ENCODE assay signal across 19 cellular contexts in the genomic region with DNA sequence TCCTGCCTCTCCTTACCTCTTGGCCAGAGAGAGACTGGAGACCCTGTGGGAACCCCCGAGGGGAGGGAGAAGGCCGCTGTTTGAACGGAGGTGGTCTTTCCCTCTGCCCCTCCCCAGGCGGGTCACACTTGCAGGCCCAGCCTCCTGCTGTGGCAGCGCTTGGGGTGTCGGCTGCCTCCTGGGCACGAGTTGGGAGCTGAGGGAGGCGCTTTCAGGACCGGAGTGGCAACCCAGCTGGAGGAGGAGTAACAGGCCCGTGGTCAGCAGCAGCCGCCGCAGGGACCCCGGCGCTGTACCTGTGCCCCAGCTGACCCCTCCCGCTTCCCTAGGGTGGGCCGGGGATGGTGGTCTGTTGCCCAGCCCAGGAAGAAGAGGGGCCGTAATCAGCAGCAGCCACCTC.
A peak's percentile ranks its signal among the peaks of the same experiment; 100 is the strongest.
DNase-seq lines count a peak whose midpoint lies in the region; ATAC-seq and TF ChIP-seq lines count a peak whose summit lies in the region.
"Had no signal": no experiment of that assay in that cellular context is flagged by ENCODE, and none has a peak within 500 bp of the region (broad histone marks: within the 10 kb centered on the region; RNA-seq: fewer than 3 reads in every experiment).

No MANE protein-coding gene starts in this region.

- H3K4me3 ChIP-seq in left ventricle myocardium inferior (no peak overlapping the region), WERI-Rb-1 (ENCODE audit: low read depth, low read length) (no peak overlapping the region), mesodermal cell (ENCODE audit: extremely low read depth, insufficient read depth, low read length, poor library complexity, severe bottlenecking) (no peak overlapping the region)
- H3K4me3 ChIP-seq: adrenal gland, heart left ventricle, thyroid gland had no signal

- H3K27ac ChIP-seq in left ventricle myocardium inferior (replicated peaks) = peak overlapping the region; percentile 85
- peak overlapping the region; percentile 70 for H3K27ac ChIP-seq in WERI-Rb-1
- peak overlapping the region; percentile 49 for H3K27ac ChIP-seq in mesodermal cell (ENCODE audit: low read depth, low read length, severe bottlenecking)
- H3K27ac ChIP-seq: neutrophil, thyroid gland had no signal

- peaks cover 56% of the 10 kb centered on the region for H3K4me1 ChIP-seq in left ventricle myocardium inferior
- H3K4me1 ChIP-seq in mesodermal cell (ENCODE audit: control insufficient read depth, insufficient read depth, low read length, poor library complexity, severe bottlenecking) = peaks cover 60% of the 10 kb centered on the region

- peaks cover 3% of the 10 kb centered on the region for H3K9me3 ChIP-seq in left ventricle myocardium inferior (replicated peaks)
- no peaks in the 10 kb centered on the region for H3K9me3 ChIP-seq in WERI-Rb-1 (ENCODE audit: severe bottlenecking)
- H3K9me3 ChIP-seq in mesodermal cell (ENCODE audit: control insufficient read depth, low read length) = no peaks in the 10 kb centered on the region
- H3K9me3 ChIP-seq: adrenal gland, heart left ventricle, neutrophil, thyroid gland had no signal

- H3K27me3 ChIP-seq in left ventricle myocardium inferior (ENCODE audit: low read depth) (no peaks in the 10 kb centered on the region), WERI-Rb-1 (ENCODE audit: insufficient read depth, low read depth, severe bottlenecking) (no peaks in the 10 kb centered on the region)
- H3K27me3 ChIP-seq: adrenal gland, heart left ventricle, neutrophil, thyroid gland had no signal

- H3K36me3 ChIP-seq in left ventricle myocardium inferior (no peaks in the 10 kb centered on the region), WERI-Rb-1 (peaks cover 52% of the 10 kb centered on the region), mesodermal cell (ENCODE audit: control insufficient read depth, insufficient read depth, low read length) (peaks cover 28% of the 10 kb centered on the region)
- H3K36me3 ChIP-seq: adrenal gland, thyroid gland had no signal

- TF ChIP-seq CTCF in left ventricle myocardium inferior (IDR thresholded peaks at IDR 0.05; ENCODE audit: borderline replicate concordance) = no peak
- no peak for TF ChIP-seq CTCF in WERI-Rb-1 (IDR thresholded peaks at IDR 0.05; ENCODE audit: low read depth, low read length)

- WGBS in mesodermal cell (ENCODE audit: insufficient coverage in 2 of 2), 2 experiments = 61 to 68% methylated on average over 14 to 15 of the region's 17 CpGs

- ATAC-seq in left ventricle myocardium superior = no peak
- ATAC-seq: heart left ventricle; stimulated activated memory B cell treated with anti-CD40 and anti-IgM and Interleukin-4, amounts not matched to agents 10 μg/mL and 1 μg/mL and 100 μg/mL, for 72 hours had no signal

- DNase-seq in left ventricle myocardium inferior (no peak), left ventricle myocardium superior (no peak), WERI-Rb-1 (no peak), DMS53 (lab: John Stamatoyannopoulos, UW) (no peak), islet precursor cell (no peak), activated gamma-delta T cell (lab: John Stamatoyannopoulos, UW) (no peak), NCI-H2029 (lab: John Stamatoyannopoulos, UW) (no peak)
- DNase-seq: activated B cell treated with CpG ODN at 0.5 μM for 24 hours; adrenal gland; caudate nucleus; GOT3; SIG-M5; stimulated activated CD4-positive, alpha-beta T cell treated with anti-CD3 and anti-CD28 coated beads, Interleukin-15, amount 100 ng/mL, for 24 hours; T-helper 2 cell; thyroid gland had no signal

- intact Hi-C loops in left ventricle myocardium inferior (cut with micrococcal nuclease) (no loop called here), left ventricle myocardium superior (cut with micrococcal nuclease) (no loop called here)
